22 cellular contexts compared by ENCODE assay signal in genomic region chr2:232049350-232049749, GRCh38.
"Had no signal": no experiment of that assay in that cellular context is flagged by ENCODE, and none has a peak within 500 bp of the region (broad histone marks: within the 10 kb centered on the region; RNA-seq: fewer than 3 reads in every experiment).

No MANE protein-coding gene starts in this region.

- H3K27me3 ChIP-seq: colonic mucosa, esophagus squamous epithelium, gastrocnemius medialis, heart right ventricle, left lung had no signal

- H3K27ac ChIP-seq: colonic mucosa, epithelial cell of prostate, esophagus squamous epithelium, gastrocnemius medialis, heart right ventricle, left lung, lower lobe of right lung had no signal

- H3K4me3 ChIP-seq: colonic mucosa, esophagus squamous epithelium, gastrocnemius medialis, heart right ventricle, left lung, lower lobe of right lung, mucosa of descending colon had no signal

- H3K9me3 ChIP-seq: colonic mucosa, esophagus squamous epithelium, gastrocnemius medialis, heart right ventricle, left lung, lower lobe of right lung, mucosa of descending colon had no signal

- DNase-seq: colonic mucosa; cortex of kidney; effector CD8-positive, alpha-beta T cell; effector memory CD8-positive, alpha-beta T cell; endodermal cell; erythroblast; esophagus squamous epithelium; foreskin fibroblast; foreskin melanocyte; gastrocnemius medialis; glutamatergic neuron; head of caudate nucleus; heart right ventricle; hippocampal formation; left cardiac atrium; left lung; left ventricle myocardium superior; lower lobe of right lung; mesenchymal stem cell; mucosa of descending colon; naive B cell had no signal

- H3K36me3 ChIP-seq: colonic mucosa, esophagus squamous epithelium, gastrocnemius medialis, heart right ventricle, left lung, lower lobe of right lung had no signal
